ENCODE assay signal across 32 cellular contexts in genomic region chr5:33931136-33931535, GRCh38. TPM values are rescaled to one million over a fixed set of nuclear protein-coding genes. Genes with fewer than 3 reads are reported as not detected.
"Had no signal": no experiment of that assay in that cellular context is flagged by ENCODE, and none has a peak within 500 bp of the region (broad histone marks: within the 10 kb centered on the region; RNA-seq: fewer than 3 reads in every experiment).

No MANE protein-coding gene starts in this region.

- H3K4me1 ChIP-seq: breast epithelium had no signal

- H3K27ac Mint-ChIP-seq: activated CD4-positive, alpha-beta memory T cell treated with anti-CD3 and anti-CD28 coated beads for 36 hours; activated CD4-positive, alpha-beta T cell treated with anti-CD3 and anti-CD28 coated beads for 36 hours; activated naive CD4-positive, alpha-beta T cell treated with anti-CD3 and anti-CD28 coated beads for 36 hours; activated naive CD4-positive, alpha-beta T cell treated with anti-CD3 and anti-CD28 coated beads, Interleukin-2, amount 50 U/mL, for 72 hours; activated T-helper 1 cell treated with anti-CD3 and anti-CD28 coated beads, Interleukin-12 subunit alpha, Interleukin-12 subunit beta, Interleukin-2, Interleukin-4 antibody, amounts not matched to agents 30 ng/mL and 10 ng/mL and 1 ng/mL, durations not matched to agents 14 hours and 24 hours and 36 hours had no signal

- H3K36me3 ChIP-seq: adrenal gland, breast epithelium, MG63 had no signal

- H3K4me3 Mint-ChIP-seq: activated CD4-positive, alpha-beta memory T cell treated with anti-CD3 and anti-CD28 coated beads for 36 hours; activated CD4-positive, alpha-beta T cell treated with anti-CD3 and anti-CD28 coated beads for 36 hours; activated naive CD4-positive, alpha-beta T cell treated with anti-CD3 and anti-CD28 coated beads for 36 hours; activated T-cell treated with anti-CD3 and anti-CD28 coated beads, Interleukin-2, amount 50 U/mL, for 4 hours; activated T-helper 1 cell treated with anti-CD3 and anti-CD28 coated beads, Interleukin-12 subunit alpha, Interleukin-12 subunit beta, Interleukin-2, Interleukin-4 antibody, amounts not matched to agents 30 ng/mL and 10 ng/mL and 1 ng/mL, durations not matched to agents 14 hours and 24 hours and 36 hours had no signal

- H3K4me3 ChIP-seq: adrenal gland, body of pancreas, breast epithelium, MG63 had no signal

- H3K9me3 ChIP-seq: adrenal gland, body of pancreas, breast epithelium, MG63 had no signal

- H3K36me3 Mint-ChIP-seq: activated CD4-positive, alpha-beta memory T cell treated with anti-CD3 and anti-CD28 coated beads for 36 hours; activated naive CD4-positive, alpha-beta T cell treated with anti-CD3 and anti-CD28 coated beads, Interleukin-2, amount 50 U/mL, for 72 hours had no signal

- DNase-seq: activated CD4-positive, alpha-beta memory T cell treated with anti-CD3 and anti-CD28 coated beads for 36 hours; activated CD4-positive, alpha-beta T cell treated with anti-CD3 and anti-CD28 coated beads for 36 hours; activated CD4-positive, alpha-beta T cell treated with anti-CD3 and anti-CD28 coated beads, Interleukin-2, amount 50 U/mL, for 1 hour; activated CD8-positive, alpha-beta memory T cell treated with anti-CD3 and anti-CD28 coated beads, Interleukin-2, amount 50 U/mL, for 4 hours; activated gamma-delta T cell treated with Interleukin-2 at 50 U/mL for 16 hours; activated naive CD4-positive, alpha-beta T cell treated with anti-CD3 and anti-CD28 coated beads for 36 hours; activated T-cell treated with anti-CD3 and anti-CD28 coated beads for 4 hours; activated T-cell treated with anti-CD3 and anti-CD28 coated beads, Interleukin-2, amount 50 U/mL, for 4 hours; adrenal gland; body of pancreas; Kasumi-1; MG63; NCI-H1048; NCI-H1105 treated with DMSO at 0.1 percent for 48 hours; NCI-H1436; NCI-H1694 treated with DMSO at 0.1 percent for 48 hours; NCI-H2029; NCI-H345; NCI-H524 treated with DMSO at 0.1 percent for 48 hours; NK-92 treated with Interleukin-12 subunit alpha and Interleukin-12 subunit beta, amount 100 ng/mL, for 24 hours; OCI-M1; Right ventricle myocardium superior; SW 1271; T-helper 1 cell; T1000 had no signal

- H3K9me3 Mint-ChIP-seq: activated CD4-positive, alpha-beta memory T cell treated with anti-CD3 and anti-CD28 coated beads for 36 hours; activated naive CD4-positive, alpha-beta T cell treated with anti-CD3 and anti-CD28 coated beads for 36 hours; activated naive CD4-positive, alpha-beta T cell treated with anti-CD3 and anti-CD28 coated beads, Interleukin-2, amount 50 U/mL, for 72 hours; activated T-cell treated with anti-CD3 and anti-CD28 coated beads, Interleukin-2, amount 50 U/mL, for 4 hours; activated T-helper 1 cell treated with anti-CD3 and anti-CD28 coated beads, Interleukin-12 subunit alpha, Interleukin-12 subunit beta, Interleukin-2, Interleukin-4 antibody, amounts not matched to agents 30 ng/mL and 10 ng/mL and 1 ng/mL, durations not matched to agents 14 hours and 24 hours and 36 hours had no signal

- H3K27ac ChIP-seq: adrenal gland, body of pancreas, breast epithelium had no signal

- H3K27me3 ChIP-seq: adrenal gland, body of pancreas had no signal

- H3K4me1 Mint-ChIP-seq: activated CD4-positive, alpha-beta T cell treated with anti-CD3 and anti-CD28 coated beads for 36 hours had no signal

RNA-seq across cellular contexts. Expression of gene RXFP3, which starts 5.0 kb away (rescaled TPM):
- total RNA-seq: activated CD4-positive, alpha-beta memory T cell treated with anti-CD3 and anti-CD28 coated beads for 36 hours; activated CD4-positive, alpha-beta T cell treated with anti-CD3 and anti-CD28 coated beads for 36 hours; activated naive CD4-positive, alpha-beta T cell treated with anti-CD3 and anti-CD28 coated beads for 36 hours; activated naive CD4-positive, alpha-beta T cell treated with anti-CD3 and anti-CD28 coated beads, Interleukin-2, amount 50 U/mL, for 72 hours; activated T-cell treated with anti-CD3 and anti-CD28 coated beads, Interleukin-2, amount 50 U/mL, for 4 hours; activated T-helper 1 cell treated with anti-CD3 and anti-CD28 coated beads, Interleukin-12 subunit alpha, Interleukin-12 subunit beta, Interleukin-2, Interleukin-4 antibody, amounts not matched to agents 30 ng/mL and 10 ng/mL and 1 ng/mL, durations not matched to agents 14 hours and 24 hours and 36 hours; astrocyte; body of pancreas; breast epithelium; cardiac septum; NCI-H460; Right ventricle myocardium superior; T-helper 2 cell treated with Interferon-gamma antibody and Interleukin-4, amounts not matched to agents 100 ng/mL and 5 ng/mL, for 36 hours had no signal

RNA-seq across cellular contexts. Expression of gene ADAMTS12, which starts 39.3 kb away (rescaled TPM):
- total RNA-seq: activated CD4-positive, alpha-beta memory T cell treated with anti-CD3 and anti-CD28 coated beads for 36 hours; activated CD4-positive, alpha-beta T cell treated with anti-CD3 and anti-CD28 coated beads for 36 hours; activated naive CD4-positive, alpha-beta T cell treated with anti-CD3 and anti-CD28 coated beads for 36 hours; activated naive CD4-positive, alpha-beta T cell treated with anti-CD3 and anti-CD28 coated beads, Interleukin-2, amount 50 U/mL, for 72 hours; activated T-helper 1 cell treated with anti-CD3 and anti-CD28 coated beads, Interleukin-12 subunit alpha, Interleukin-12 subunit beta, Interleukin-2, Interleukin-4 antibody, amounts not matched to agents 30 ng/mL and 10 ng/mL and 1 ng/mL, durations not matched to agents 14 hours and 24 hours and 36 hours; T-helper 2 cell treated with Interferon-gamma antibody and Interleukin-4, amounts not matched to agents 100 ng/mL and 5 ng/mL, for 36 hours had no signal

RNA-seq across cellular contexts. Expression of gene SLC45A2, which starts 53.4 kb away (rescaled TPM):
- total RNA-seq: activated CD4-positive, alpha-beta memory T cell treated with anti-CD3 and anti-CD28 coated beads for 36 hours; activated CD4-positive, alpha-beta T cell treated with anti-CD3 and anti-CD28 coated beads for 36 hours; activated naive CD4-positive, alpha-beta T cell treated with anti-CD3 and anti-CD28 coated beads for 36 hours; activated T-cell treated with anti-CD3 and anti-CD28 coated beads, Interleukin-2, amount 50 U/mL, for 4 hours; adrenal gland; body of pancreas; breast epithelium; NCI-H460; Right ventricle myocardium superior had no signal
